Comparison of ENCODE assay signal across 16 cellular contexts in genomic region chr10:118481871-118482270, GRCh38.
A peak's percentile ranks its signal among the peaks of the same experiment; 100 is the strongest.
DNase-seq lines count a peak whose midpoint lies in the region; ATAC-seq, FAIRE-seq and TF ChIP-seq lines count a peak whose summit lies in the region.
"Had no signal": no experiment of that assay in that cellular context is flagged by ENCODE, and none has a peak within 500 bp of the region (broad histone marks: within the 10 kb centered on the region; RNA-seq: fewer than 3 reads in every experiment).

No MANE protein-coding gene starts in this region.

- H3K27me3 ChIP-seq in K562 (ENCODE audit: control insufficient read depth in 2 of 2, insufficient read depth in 2 of 2, low read length in 2 of 2), result no peaks in the 10 kb centered on the region

- TF ChIP-seq EP300 in K562 (IDR thresholded peaks at IDR 0.05; ENCODE audit: low read length), result no peak; the same call in 1 of the 2 replicates

- peak; percentile 25 for DNase-seq in DMS53 treated with DMSO at 0.1 percent for 48 hours (lab: John Stamatoyannopoulos, UW; ENCODE audit: unreplicated experiment)
- peak; percentile 22 for DNase-seq in LNCaP clone FGC (ENCODE audit: low read depth)
- peak; percentile 25 to 65 (median 36) for DNase-seq in K562 (ENCODE audit: extremely low read depth in 1 of 4, low spot score in 3 of 4)
- no peak for DNase-seq in mucosa of descending colon
- DNase-seq in GM20000 (ENCODE audit: low spot score), result no peak
- no peak for DNase-seq in NCI-H2107 (lab: John Stamatoyannopoulos, UW)
- DNase-seq: BE2C; CD8-positive, alpha-beta T cell; COR-L47; DMS153; HCEC 1CT; HFFc6 had no signal

- 42% methylated on average over 6 of the region's 6 CpGs for WGBS in K562 (ENCODE audit: insufficient coverage, low coverage, missing lambda C conversion rate)

- no TSS peak for BruUV-seq in K562 (replicated peaks; lab: Mats Ljungman, UMichigan)

- in situ Hi-C loops in K562 (cut with MboI), result no loop called here

- peak overlapping the region; percentile 22; the same call in 1 of the 2 replicates for H2AFZ ChIP-seq in K562 (ENCODE audit: low read depth, low read length)

- peak overlapping the region; percentile 88 for H3K27ac ChIP-seq in K562 (ENCODE audit: extremely low read depth, low read depth, low read length)
- H3K27ac ChIP-seq: A549, C4-2B had no signal

- H3K79me2 ChIP-seq in K562 (ENCODE audit: control insufficient read depth, insufficient read depth, low read length), result no peaks in the 10 kb centered on the region

- no peak overlapping the region for H3K4me3 ChIP-seq in LNCaP clone FGC (ENCODE audit: low read depth, low read length)
- H3K4me3 ChIP-seq in K562, result no peak overlapping the region
- no peak overlapping the region for H3K4me3 ChIP-seq in mucosa of descending colon
- H3K4me3 ChIP-seq: A549 had no signal

- H3K4me2 ChIP-seq in K562 (ENCODE audit: insufficient read depth, low read length), result no peak overlapping the region
- H3K4me2 ChIP-seq: A549 had no signal

- peaks cover 10 to 43% of the 10 kb centered on the region in 2 experiments for H3K4me1 ChIP-seq in K562 (replicated peaks in 1 of 2; ENCODE audit: control insufficient read depth in 2 of 2, insufficient read depth in 2 of 2, low read length in 2 of 2)
- no peaks in the 10 kb centered on the region for H3K4me1 ChIP-seq in mucosa of descending colon (ENCODE audit: low read depth)
- H3K4me1 ChIP-seq: A549, BE2C had no signal

- no peak for TF ChIP-seq CTCF in LNCaP clone FGC (IDR thresholded peaks at IDR 0.05; ENCODE audit: control insufficient read depth, extremely low read depth, insufficient read depth)
- no peak for TF ChIP-seq CTCF in K562 (IDR thresholded peaks at IDR 0.05 in 2 of 3, conservative IDR thresholded peaks at IDR 0.05 in 1 of 3; ENCODE audit: insufficient read depth in 2 of 3, low read depth in 1 of 3, low read length in 3 of 3)
- TF ChIP-seq CTCF in mucosa of descending colon (IDR thresholded peaks at IDR 0.05), result no peak
- no peak for TF ChIP-seq CTCF in GM20000 (IDR thresholded peaks at IDR 0.05; ENCODE audit: extremely low read depth, missing control alignments)

- H3K9me1 ChIP-seq in K562 (ENCODE audit: control insufficient read depth, insufficient read depth, low read length), result no peaks in the 10 kb centered on the region

- intact Hi-C loops in K562 (cut with micrococcal nuclease), result no loop called here
- intact Hi-C loops in mucosa of descending colon (cut with DNase I, micrococcal nuclease), result no loop called here

- POLR2A ChIA-PET in K562 (lab: Yijun Ruan, JAX), result interaction anchor here (1.1 kb wide), 1 partner anchor 9 kb away, joined by 3 read pairs; no protein-coding TSS in a partner anchor

- FAIRE-seq in K562 (lab: Jason Lieb, UNC), result peak; percentile 84
- FAIRE-seq: A549, D721Med, HTR-8/SVneo had no signal

- no peak for TF ChIP-seq RAD21 in K562 (CRISPR knock-in tag; conservative IDR thresholded peaks at IDR 0.05 in 1 of 2, IDR thresholded peaks at IDR 0.05 in 1 of 2)

- H3K36me3 ChIP-seq in K562 (ENCODE audit: control insufficient read depth, insufficient read depth, low read length) (no peaks in the 10 kb centered on the region), mucosa of descending colon (ENCODE audit: low read depth) (no peaks in the 10 kb centered on the region)
- H3K36me3 ChIP-seq: BE2C had no signal

- no peaks in the 10 kb centered on the region; the same call in 1 of the 2 replicates for H3K9me3 ChIP-seq in K562 (replicated peaks; ENCODE audit: control insufficient read depth, insufficient read depth, low read depth, low read length)
- H3K9me3 ChIP-seq in mucosa of descending colon, result no peaks in the 10 kb centered on the region
- H3K9me3 ChIP-seq: A549, BE2C had no signal

- peak; percentile 66 for ATAC-seq in K562
- ATAC-seq in mucosa of descending colon, result peak; percentile 60
- ATAC-seq: A549; CD8-positive, alpha-beta T cell had no signal

- TF ChIP-seq POLR2A in K562 (conservative IDR thresholded peaks at IDR 0.05), result no peak

- CTCF ChIA-PET in K562 (lab: Yijun Ruan, JAX; ENCODE audit: low intra/inter-chr PET ratio), result no interaction called here

- H3K9ac ChIP-seq in K562 (ENCODE audit: insufficient read depth in 1 of 2, low read depth in 2 of 2, low read length in 2 of 2), result no peak overlapping the region; a peak in 1 of 4 replicates

- H4K20me1 ChIP-seq in K562 (replicated peaks; ENCODE audit: control insufficient read depth, insufficient read depth, low read length), result no peaks in the 10 kb centered on the region

TF ChIP-seq in K562, 482 proteins besides CTCF, POLR2A, EP300 and RAD21:
- TF ChIP-seq CREM (IDR thresholded peaks at IDR 0.05; ENCODE audit: low read depth) (peak; percentile 37; the same call in 1 of the 2 replicates), DEAF1 (CRISPR knock-in tag; IDR thresholded peaks at IDR 0.05) (no peak), ZNF76 (CRISPR knock-in tag; IDR thresholded peaks at IDR 0.05; ENCODE audit: borderline replicate concordance) (no peak), GATA2 (CRISPR knock-in tag; IDR thresholded peaks at IDR 0.05) (no peak), SMARCE1 (IDR thresholded peaks at IDR 0.05) (peak; percentile 60), ARID1B (IDR thresholded peaks at IDR 0.05) (peak; percentile 48), ZNF274 (IDR thresholded peaks at IDR 0.05; ENCODE audit: borderline replicate concordance, low read depth, low read length) (no peak), JUND (IDR thresholded peaks at IDR 0.05; ENCODE audit: borderline replicate concordance, low read depth, low read length) (peak; percentile 87), JUND (tag; IDR thresholded peaks at IDR 0.05; ENCODE audit: borderline replicate concordance, low read depth, low read length) (peak; percentile 83; the same call in 1 of the 3 replicates), EGR1 (conservative IDR thresholded peaks at IDR 0.05) (peak; percentile 45), FOS (IDR thresholded peaks at IDR 0.05; ENCODE audit: extremely low read depth, insufficient read length) (peak; percentile 20), CBFA2T3 (IDR thresholded peaks at IDR 0.05) (peak; percentile 20; the same call in 1 of the 2 replicates), NR2F6 (CRISPR knock-in tag; IDR thresholded peaks at IDR 0.05) (no peak), JUN (IDR thresholded peaks at IDR 0.05; ENCODE audit: borderline replicate concordance, low read depth, low read length) (0 out of 2 replicates have a peak, but pooled peaks have one; percentile 52), JUN (CRISPR knock-in tag; IDR thresholded peaks at IDR 0.05; ENCODE audit: borderline replicate concordance) (no peak), NRF1 (conservative IDR thresholded peaks at IDR 0.05 in 1 of 2, IDR thresholded peaks at IDR 0.05 in 1 of 2) (peak; percentile 32 to 49; a peak in 2 of 4 replicates), FOSL1 (tag; conservative IDR thresholded peaks at IDR 0.05) (peak; percentile 85), EZH2 (IDR thresholded peaks at IDR 0.05; ENCODE audit: borderline replicate concordance, low read depth, low read length) (no peak), DPF2 (IDR thresholded peaks at IDR 0.05) (peak; percentile 38)
- TF ChIP-seq, protein P1, sequence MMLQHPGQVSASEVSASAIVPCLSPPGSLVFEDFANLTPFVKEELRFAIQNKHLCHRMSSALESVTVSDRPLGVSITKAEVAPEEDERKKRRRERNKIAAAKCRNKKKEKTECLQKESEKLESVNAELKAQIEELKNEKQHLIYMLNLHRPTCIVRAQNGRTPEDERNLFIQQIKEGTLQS (IDR thresholded peaks at IDR 0.05), result peak; percentile 77
- TF ChIP-seq, protein P1 (CRISPR knock-in tag; conservative IDR thresholded peaks at IDR 0.05), result no peak

Comparison
In these comparisons a context has a peak if more than half of its experiments do, and no peak if none do; other contexts are left out.
1. DNase-seq: peak in DMS53 treated with DMSO at 0.1 percent for 48 hours (single experiment), LNCaP clone FGC (single experiment) and K562 (4 of 4); none in mucosa of descending colon (0 of 3), GM20000 (single experiment) and NCI-H2107 (single experiment).